ENCODE assay signal across 16 cellular contexts in genomic region chr22:32480238-32480637, GRCh38. TPM values are rescaled to one million over a fixed set of nuclear protein-coding genes. Genes with fewer than 3 reads are reported as not detected.
DNase-seq lines count a peak whose midpoint lies in the region; ATAC-seq, FAIRE-seq and TF ChIP-seq lines count a peak whose summit lies in the region.
"Had no signal": no experiment of that assay in that cellular context is flagged by ENCODE, and none has a peak within 500 bp of the region (broad histone marks: within the 10 kb centered on the region; RNA-seq: fewer than 3 reads in every experiment).

No MANE protein-coding gene starts in this region.

- peaks cover 25 to 39% (median 32%) of the 10 kb centered on the region in 4 donors for H3K4me1 Mint-ChIP-seq in CD4-positive, alpha-beta memory T cell
- H3K4me1 Mint-ChIP-seq in activated T-helper 1 cell treated with anti-CD3 and anti-CD28 coated beads, Interleukin-12 subunit alpha, Interleukin-12 subunit beta, Interleukin-2, Interleukin-4 antibody, amounts not matched to agents 30 ng/mL and 10 ng/mL and 1 ng/mL, durations not matched to agents 14 hours and 24 hours and 36 hours (ENCODE audit: low read depth) = peaks cover 42% of the 10 kb centered on the region
- peaks cover 20% of the 10 kb centered on the region for H3K4me1 Mint-ChIP-seq in neural crest cell

- ATAC-seq in GM19397 (IDR thresholded peaks at IDR 0.05; ENCODE audit: unreplicated experiment) = no peak

- H3K27ac Mint-ChIP-seq in CD4-positive, alpha-beta memory T cell = peak overlapping the region in 3 of 7 donors; percentile 38 to 67 (median 64)
- H3K27ac Mint-ChIP-seq in activated T-helper 1 cell treated with anti-CD3 and anti-CD28 coated beads, Interleukin-12 subunit alpha, Interleukin-12 subunit beta, Interleukin-2, Interleukin-4 antibody, amounts not matched to agents 30 ng/mL and 10 ng/mL and 1 ng/mL, durations not matched to agents 14 hours and 24 hours and 36 hours = peak overlapping the region; percentile 72
- H3K27ac Mint-ChIP-seq in neural crest cell (ENCODE audit: unreplicated experiment) = no peak overlapping the region

- FAIRE-seq in GM12892 (lab: Jason Lieb, UNC) = peak; percentile 92
- FAIRE-seq: endometrium, small intestine had no signal

- TF ChIP-seq CTCF in neural crest cell (conservative IDR thresholded peaks at IDR 0.05) = no peak
- no peak for TF ChIP-seq CTCF in RWPE1 (conservative IDR thresholded peaks at IDR 0.05; ENCODE audit: low read depth)

- peaks cover 12 to 35% of the 10 kb centered on the region in 2 donors for H3K36me3 Mint-ChIP-seq in CD4-positive, alpha-beta memory T cell
- peaks cover 13% of the 10 kb centered on the region for H3K36me3 Mint-ChIP-seq in activated T-helper 1 cell treated with anti-CD3 and anti-CD28 coated beads, Interleukin-12 subunit alpha, Interleukin-12 subunit beta, Interleukin-2, Interleukin-4 antibody, amounts not matched to agents 30 ng/mL and 10 ng/mL and 1 ng/mL, durations not matched to agents 14 hours and 24 hours and 36 hours (ENCODE audit: low read depth)
- H3K36me3 Mint-ChIP-seq in neural crest cell (ENCODE audit: low read depth) = no peaks in the 10 kb centered on the region

- CTCF ChIA-PET in CD4-positive, alpha-beta memory T cell (lab: Charles Lee; ENCODE audit: partially characterized antibody) = no interaction called here
- CTCF ChIA-PET in RWPE1 (lab: Yijun Ruan, JAX) = interaction anchor here (0.7 kb wide), 1 partner anchor 520 kb away, joined by 4 read pairs; no protein-coding TSS in a partner anchor

- H3K9me3 Mint-ChIP-seq in CD4-positive, alpha-beta memory T cell = no peaks in the 10 kb centered on the region
- no peaks in the 10 kb centered on the region for H3K9me3 Mint-ChIP-seq in activated T-helper 1 cell treated with anti-CD3 and anti-CD28 coated beads, Interleukin-12 subunit alpha, Interleukin-12 subunit beta, Interleukin-2, Interleukin-4 antibody, amounts not matched to agents 30 ng/mL and 10 ng/mL and 1 ng/mL, durations not matched to agents 14 hours and 24 hours and 36 hours
- no peaks in the 10 kb centered on the region for H3K9me3 Mint-ChIP-seq in neural crest cell

- no peak overlapping the region for H3K27ac ChIP-seq in CD4-positive, alpha-beta memory T cell (ENCODE audit: low read depth, low read length)
- H3K27ac ChIP-seq in RWPE1 = no peak overlapping the region
- H3K27ac ChIP-seq: parathyroid adenoma had no signal

- no peak for DNase-seq in CD4-positive, alpha-beta memory T cell
- no peak for DNase-seq in GM12892 (ENCODE audit: insufficient read length)
- no peak for DNase-seq in activated T-helper 1 cell treated with anti-CD3 and anti-CD28 coated beads, Interleukin-12 subunit alpha, Interleukin-12 subunit beta, Interleukin-2, Interleukin-4 antibody, amounts not matched to agents 30 ng/mL and 10 ng/mL and 1 ng/mL, durations not matched to agents 14 hours and 24 hours and 36 hours (ENCODE audit: low spot score)
- no peak for DNase-seq in neural crest cell (ENCODE audit: low read depth, low spot score)
- no peak for DNase-seq in globus pallidus (ENCODE audit: low spot score)
- no peak for DNase-seq in RWPE1 (ENCODE audit: low spot score)
- DNase-seq in SKM-1 treated with dmso at 0.1 percent for 144 hours (lab: John Stamatoyannopoulos, UW; ENCODE audit: unreplicated experiment) = no peak
- DNase-seq: amniotic stem cell, NCI-H187, small intestine had no signal

- intact Hi-C loops in CD4-positive, alpha-beta memory T cell (cut with micrococcal nuclease) = no loop called here
- intact Hi-C loops in activated T-helper 1 cell treated with anti-CD3 and anti-CD28 coated beads, Interleukin-12 subunit alpha, Interleukin-12 subunit beta, Interleukin-2, Interleukin-4 antibody, amounts not matched to agents 30 ng/mL and 10 ng/mL and 1 ng/mL, durations not matched to agents 14 hours and 24 hours and 36 hours (cut with micrococcal nuclease) = no loop called here

- POLR2A ChIA-PET in CD4-positive, alpha-beta memory T cell (lab: Charles Lee; ENCODE audit: partially characterized antibody) = no interaction called here
- POLR2A ChIA-PET in RWPE1 (lab: Yijun Ruan, JAX; ENCODE audit: low non-redundant PET) = no interaction called here

- TF ChIP-seq POLR2A in GM12892 (IDR thresholded peaks at IDR 0.05; ENCODE audit: low read depth, low read length) = no peak

- peaks cover 19% of the 10 kb centered on the region for H3K36me3 ChIP-seq in CD4-positive, alpha-beta memory T cell (ENCODE audit: insufficient read depth, low read length)

- peaks cover 65% of the 10 kb centered on the region for H3K4me1 ChIP-seq in CD4-positive, alpha-beta memory T cell (ENCODE audit: insufficient read depth, low read length)

- no peaks in the 10 kb centered on the region for H3K27me3 ChIP-seq in CD4-positive, alpha-beta memory T cell (ENCODE audit: insufficient read depth, low read length)

- H3K9me3 ChIP-seq in CD4-positive, alpha-beta memory T cell (ENCODE audit: control insufficient read depth in 1 of 2, low read length in 2 of 2) = no peaks in the 10 kb centered on the region

- peak overlapping the region in 1 of 2 donors; percentile 8 for H3K4me3 ChIP-seq in CD4-positive, alpha-beta memory T cell (ENCODE audit: low read length in 2 of 2)

- peak overlapping the region in 5 of 8 donors; percentile 20 to 67 (median 47) for H3K4me3 Mint-ChIP-seq in CD4-positive, alpha-beta memory T cell
- no peak overlapping the region for H3K4me3 Mint-ChIP-seq in activated T-helper 1 cell treated with anti-CD3 and anti-CD28 coated beads, Interleukin-12 subunit alpha, Interleukin-12 subunit beta, Interleukin-2, Interleukin-4 antibody, amounts not matched to agents 30 ng/mL and 10 ng/mL and 1 ng/mL, durations not matched to agents 14 hours and 24 hours and 36 hours
- H3K4me3 Mint-ChIP-seq in neural crest cell = peak overlapping the region; percentile 16

- H3K27me3 Mint-ChIP-seq in CD4-positive, alpha-beta memory T cell = no peaks in the 10 kb centered on the region
- no peaks in the 10 kb centered on the region for H3K27me3 Mint-ChIP-seq in activated T-helper 1 cell treated with anti-CD3 and anti-CD28 coated beads, Interleukin-12 subunit alpha, Interleukin-12 subunit beta, Interleukin-2, Interleukin-4 antibody, amounts not matched to agents 30 ng/mL and 10 ng/mL and 1 ng/mL, durations not matched to agents 14 hours and 24 hours and 36 hours (ENCODE audit: insufficient read depth)
- H3K27me3 Mint-ChIP-seq in neural crest cell (ENCODE audit: low read depth) = no peaks in the 10 kb centered on the region

RNA-seq across cellular contexts. Expression of gene FBXO7, which starts 5.6 kb away (rescaled TPM):
- total RNA-seq in CD4-positive, alpha-beta memory T cell = 10 to 100 TPM; 89.3 to 95.3 TPM
- 100 to 1,000 TPM; 144 to 189 TPM for polyA plus RNA-seq in CD4-positive, alpha-beta memory T cell
- 75.0 TPM for polyA plus RNA-seq in GM12892 (2012; ENCODE audit: missing spikeins)
- total RNA-seq in activated T-helper 1 cell treated with anti-CD3 and anti-CD28 coated beads, Interleukin-12 subunit alpha, Interleukin-12 subunit beta, Interleukin-2, Interleukin-4 antibody, amounts not matched to agents 30 ng/mL and 10 ng/mL and 1 ng/mL, durations not matched to agents 14 hours and 24 hours and 36 hours = 92.3 and 97.8 TPM in 2 replicates
- 82.0 and 82.8 TPM in 2 replicates for total RNA-seq in neural crest cell

RNA-seq across cellular contexts. Expression of gene BPIFC, which starts 16.0 kb away (rescaled TPM):
- not detected for total RNA-seq in CD4-positive, alpha-beta memory T cell
- not detected for polyA plus RNA-seq in CD4-positive, alpha-beta memory T cell
- not detected for polyA plus RNA-seq in GM12892 (2012; ENCODE audit: missing spikeins)
- not detected in 2 replicates for total RNA-seq in activated T-helper 1 cell treated with anti-CD3 and anti-CD28 coated beads, Interleukin-12 subunit alpha, Interleukin-12 subunit beta, Interleukin-2, Interleukin-4 antibody, amounts not matched to agents 30 ng/mL and 10 ng/mL and 1 ng/mL, durations not matched to agents 14 hours and 24 hours and 36 hours
- total RNA-seq in neural crest cell = not detected in 2 replicates
- total RNA-seq: fibroblast of villous mesenchyme, NCI-H460, temporal lobe had no signal
- polyA plus RNA-seq: small intestine had no signal
